Comparison of ENCODE assay signal across 9 cellular contexts in genomic region chr10:104120061-104120460, GRCh38. TPM values are rescaled to one million over a fixed set of nuclear protein-coding genes. Genes with fewer than 3 reads are reported as not detected.
DNase-seq lines count a peak whose midpoint lies in the region; ATAC-seq lines count a peak whose summit lies in the region.
"Had no signal": no experiment of that assay in that cellular context is flagged by ENCODE, and none has a peak within 500 bp of the region (broad histone marks: within the 10 kb centered on the region; RNA-seq: fewer than 3 reads in every experiment).

No MANE protein-coding gene starts in this region.

- H2BK15ac ChIP-seq in neuronal stem cell (ENCODE audit: low read length) = no peak overlapping the region

- no peak overlapping the region for H2BK120ac ChIP-seq in neuronal stem cell (ENCODE audit: low read depth, low read length)

- H3K79me1 ChIP-seq in neuronal stem cell (ENCODE audit: low read depth, low read length) = no peaks in the 10 kb centered on the region

- POLR2A ChIA-PET in CD8-positive, alpha-beta memory T cell (lab: Charles Lee) = interaction anchor here (2.2 kb wide), 1 partner anchor 232 kb away, joined by 12 read pairs; no protein-coding TSS in a partner anchor

- H3K9me3 Mint-ChIP-seq in CD8-positive, alpha-beta memory T cell = no peaks in the 10 kb centered on the region

- H3K27me3 Mint-ChIP-seq in CD8-positive, alpha-beta memory T cell = peaks cover 1 to 14% of the 10 kb centered on the region in 2 donors

- no peak overlapping the region for H3K9ac ChIP-seq in endocrine pancreas (ENCODE audit: control insufficient read depth, insufficient read depth, low read length)
- H3K9ac ChIP-seq in neuronal stem cell (ENCODE audit: low read depth, low read length, poor library complexity) = no peak overlapping the region

- peak overlapping the region; percentile 100 for H3K27ac ChIP-seq in CD8-positive, alpha-beta memory T cell (ENCODE audit: low read depth, low read length)
- H3K27ac ChIP-seq in neuronal stem cell (replicated peaks; ENCODE audit: low read length) = no peak overlapping the region

- no CpG with 5 or more reads among the region's 3 CpGs for WGBS in neuronal stem cell (ENCODE audit: extremely low coverage in 2 of 2, insufficient read length in 2 of 2, insufficient replicate concordance in 1 of 2), 2 donors

- H2BK12ac ChIP-seq in neuronal stem cell (ENCODE audit: low read length) = no peak overlapping the region

- H3K36me3 Mint-ChIP-seq in CD8-positive, alpha-beta memory T cell = peaks cover 0 to 17% (median 0%) of the 10 kb centered on the region in 3 donors

- H3K36me3 ChIP-seq in CD8-positive, alpha-beta memory T cell (ENCODE audit: insufficient read depth, low read length) = no peaks in the 10 kb centered on the region
- H3K36me3 ChIP-seq in endocrine pancreas (ENCODE audit: control insufficient read depth, insufficient read depth, low read length) (no peaks in the 10 kb centered on the region), neuronal stem cell (replicated peaks in 1 of 2; ENCODE audit: control insufficient read depth in 2 of 2, insufficient read depth in 2 of 2, low read length in 2 of 2) (peaks cover 0 to 12% of the 10 kb centered on the region in 2 donors)

- no peak overlapping the region for H3K4ac ChIP-seq in neuronal stem cell (ENCODE audit: low read length)

- peak overlapping the region; percentile 98 to 100 (median 99) for H3K27ac Mint-ChIP-seq in CD8-positive, alpha-beta memory T cell

- peak overlapping the region; percentile 94 for H2AFZ ChIP-seq in neuronal stem cell (ENCODE audit: low read length)

- H3K23ac ChIP-seq in neuronal stem cell (ENCODE audit: low read depth, low read length, poor library complexity) = no peak overlapping the region

- no peaks in the 10 kb centered on the region for H3K9me3 ChIP-seq in CD8-positive, alpha-beta memory T cell (ENCODE audit: low read length)
- H3K9me3 ChIP-seq in endocrine pancreas (ENCODE audit: control insufficient read depth, low read length) (no peaks in the 10 kb centered on the region), neuronal stem cell (replicated peaks in 1 of 2; ENCODE audit: control insufficient read depth in 2 of 2, insufficient read depth in 1 of 2, low read depth in 1 of 2, low read length in 2 of 2) (no peaks in the 10 kb centered on the region)

- H4K91ac ChIP-seq in neuronal stem cell (ENCODE audit: low read depth, low read length, poor library complexity) = no peak overlapping the region

- no peak for ATAC-seq in HG02973 (IDR thresholded peaks at IDR 0.05; ENCODE audit: unreplicated experiment)

- H3K4me3 ChIP-seq in CD8-positive, alpha-beta memory T cell (ENCODE audit: low read length) = no peak overlapping the region
- peak overlapping the region; percentile 88 for H3K4me3 ChIP-seq in endocrine pancreas (ENCODE audit: control insufficient read depth, insufficient read depth, low read length)
- no peak overlapping the region for H3K4me3 ChIP-seq in neuronal stem cell (ENCODE audit: low read length in 2 of 2)

- no peaks in the 10 kb centered on the region for H3K27me3 ChIP-seq in CD8-positive, alpha-beta memory T cell (ENCODE audit: insufficient read depth, low read length, poor library complexity, severe bottlenecking)
- no peaks in the 10 kb centered on the region for H3K27me3 ChIP-seq in endocrine pancreas (ENCODE audit: control insufficient read depth, insufficient read depth, low read length)
- no peaks in the 10 kb centered on the region for H3K27me3 ChIP-seq in neuronal stem cell (ENCODE audit: control insufficient read depth in 3 of 3, insufficient read depth in 3 of 3, low read depth in 1 of 3, low read length in 3 of 3)

- peaks cover 19 to 28% (median 22%) of the 10 kb centered on the region in 3 donors for H3K4me1 Mint-ChIP-seq in CD8-positive, alpha-beta memory T cell

- H3K4me1 ChIP-seq in CD8-positive, alpha-beta memory T cell (ENCODE audit: insufficient read depth, low read length) = peaks cover 17% of the 10 kb centered on the region
- H3K4me1 ChIP-seq in endocrine pancreas (ENCODE audit: control insufficient read depth, insufficient read depth, low read length) (peaks cover 9% of the 10 kb centered on the region), neuronal stem cell (ENCODE audit: control insufficient read depth in 2 of 2, insufficient read depth in 1 of 2, low read depth in 1 of 2, low read length in 2 of 2) (peaks cover 3 to 14% of the 10 kb centered on the region in 2 donors)

- H3K4me2 ChIP-seq in neuronal stem cell (ENCODE audit: insufficient read depth, low read length, poor library complexity, severe bottlenecking) = no peak overlapping the region

- no peak overlapping the region for H4K8ac ChIP-seq in neuronal stem cell (ENCODE audit: low read depth, low read length)

- H2AK5ac ChIP-seq in neuronal stem cell (ENCODE audit: low read depth, low read length) = no peak overlapping the region

- CTCF ChIA-PET in CD8-positive, alpha-beta memory T cell (lab: Charles Lee) = interaction anchor here (1.6 to 2.9 kb wide), 2 partner anchors 185 to 231 kb away, joined by 4 to 13 read pairs; no protein-coding TSS in a partner anchor

- H3K4me3 Mint-ChIP-seq in CD8-positive, alpha-beta memory T cell = peak overlapping the region in 4 of 7 donors; percentile 51 to 97 (median 96)

- H3K14ac ChIP-seq in neuronal stem cell (ENCODE audit: low read length) = no peak overlapping the region

- H3K18ac ChIP-seq in neuronal stem cell (ENCODE audit: low read length) = no peak overlapping the region

- no peak for DNase-seq in CD8-positive, alpha-beta memory T cell
- DNase-seq in NCI-H226 (peak; percentile 41), neuronal stem cell (ENCODE audit: low spot score) (no peak), hepatic stellate cell (ENCODE audit: low spot score) (no peak), NCI-H1694 treated with DMSO at 0.1 percent for 48 hours (lab: John Stamatoyannopoulos, UW) (no peak), NCI-H1092 treated with DMSO at 0.1 percent for 48 hours (lab: John Stamatoyannopoulos, UW) (no peak)

- H2BK5ac ChIP-seq in neuronal stem cell (ENCODE audit: low read length) = no peak overlapping the region

RNA-seq across cellular contexts. Expression of gene SFR1, which starts 1.9 kb away (rescaled TPM):
- total RNA-seq in CD8-positive, alpha-beta memory T cell = 10 to 100 TPM; 13.6 to 15.5 TPM
- polyA plus RNA-seq in CD8-positive, alpha-beta memory T cell = 13.7 TPM
- 7.5 TPM for polyA plus RNA-seq in neuronal stem cell (2013, experiment 1 of 2)
- 8.5 TPM for polyA plus RNA-seq in neuronal stem cell (2013, experiment 2 of 2)

RNA-seq across cellular contexts. Expression of gene COL17A1, which starts 34.4 kb away (rescaled TPM):
- not detected for total RNA-seq in CD8-positive, alpha-beta memory T cell
- polyA plus RNA-seq in CD8-positive, alpha-beta memory T cell = not detected
- 1.3 TPM for polyA plus RNA-seq in neuronal stem cell (2013, experiment 1 of 2)
- 1.2 TPM for polyA plus RNA-seq in neuronal stem cell (2013, experiment 2 of 2)
- polyA plus RNA-seq: neural cell had no signal
